8 cellular contexts compared by ENCODE assay signal in the genomic region with DNA sequence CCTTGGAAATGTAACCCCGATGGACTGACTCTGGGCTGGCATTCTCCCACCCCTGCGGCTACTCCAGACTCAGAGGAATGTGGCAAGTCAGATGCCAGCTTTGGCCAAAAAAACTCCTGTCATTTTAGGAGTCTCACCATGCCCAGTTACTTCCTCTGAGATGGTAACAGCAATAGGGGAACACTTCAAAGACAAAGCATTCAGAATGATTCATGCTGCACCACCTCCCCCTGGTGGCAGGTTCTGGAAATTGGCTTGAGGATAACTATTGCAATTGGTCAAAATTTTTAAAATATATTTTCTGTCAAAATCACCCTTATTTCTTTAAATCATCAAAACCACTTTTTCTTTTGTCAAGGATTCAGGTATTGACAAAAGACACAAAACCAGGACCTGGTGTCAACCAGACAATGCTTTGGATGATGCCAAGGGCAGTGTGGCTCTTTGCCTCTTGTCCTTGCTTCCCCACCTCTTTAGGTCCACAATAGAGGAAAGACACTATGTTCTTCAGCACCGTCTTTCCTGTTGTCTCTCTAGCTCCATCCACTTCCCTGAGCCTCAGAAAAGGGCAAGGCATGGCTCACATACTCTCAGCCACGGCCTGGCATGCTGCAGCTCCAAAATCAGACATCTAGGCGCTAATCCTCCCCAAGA.
DNase-seq lines count a peak whose midpoint lies in the region; ATAC-seq, FAIRE-seq and TF ChIP-seq lines count a peak whose summit lies in the region.

No MANE protein-coding gene starts in this region.

- TF ChIP-seq CTCF in WI38 (IDR thresholded peaks at IDR 0.05; ENCODE audit: low read depth, low read length): peak; percentile 67

- ATAC-seq in GM19395 (IDR thresholded peaks at IDR 0.05; ENCODE audit: unreplicated experiment): no peak

- H3K4me3 ChIP-seq in WI38 (ENCODE audit: low read depth, low read length): no peak overlapping the region

- in situ Hi-C loops in T47D (cut with HindIII; ENCODE audit: low pct_unique_long_range_greater_than_20kb, low sequenced_read_pairs): no loop called here

- FAIRE-seq in A204.1 (lab: Jason Lieb, UNC) (peak; percentile 95), GM19239 (lab: Jason Lieb, UNC) (peak; percentile 94)

- peak; percentile 60 for DNase-seq in GM19239 (ENCODE audit: insufficient read length, low spot score)
- DNase-seq in NCI-H2171 treated with DMSO at 0.1 percent for 48 hours (lab: John Stamatoyannopoulos, UW): peak; percentile 30
- DNase-seq in T47D (ENCODE audit: low read depth in 1 of 2, low spot score in 1 of 2): peak; percentile 34 to 66
- DNase-seq in islet precursor cell: peak; percentile 75
- peak; percentile 71 for DNase-seq in stimulated activated CD4-positive, alpha-beta T cell treated with anti-CD3 and anti-CD28 coated beads, Interleukin-1b, Interleukin-23, amount 100 ng/mL, for 4 hours (ENCODE audit: low read depth in 2 of 2)
